35 cellular contexts compared by ENCODE assay signal in genomic region chr3:159039286-159039685, GRCh38. TPM values are rescaled to one million over a fixed set of nuclear protein-coding genes. Genes with fewer than 3 reads are reported as not detected.
"Had no signal": no experiment of that assay in that cellular context is flagged by ENCODE, and none has a peak within 500 bp of the region (broad histone marks: within the 10 kb centered on the region; RNA-seq: fewer than 3 reads in every experiment).

No MANE protein-coding gene starts in this region.

- H3K27me3 Mint-ChIP-seq: dendritic cell treated with granulocyte-macrophage colony-stimulating factor and Interleukin-4, amounts not matched to agents 40 ng/mL and 50 ng/mL, for 4 days; memory B cell; stimulated activated naive CD8-positive, alpha-beta T cell treated with anti-CD3 and anti-CD28 coated beads, Interleukin-15, amount 100 ng/mL, for 72 hours had no signal

- H3K9ac ChIP-seq: neural progenitor cell, parathyroid adenoma had no signal

- H3K4me2 ChIP-seq: neural progenitor cell, smooth muscle cell had no signal

- ATAC-seq: esophagus mucosa; gastrocnemius medialis; left lobe of liver; mucosa of descending colon; naive thymus-derived CD4-positive, alpha-beta T cell; right lobe of liver; stimulated activated naive CD8-positive, alpha-beta T cell treated with anti-CD3 and anti-CD28 coated beads, Interleukin-15, amount 100 ng/mL, for 72 hours; upper lobe of right lung had no signal

- H3K4me1 Mint-ChIP-seq: endodermal cell; memory B cell; mesothelial cell of epicardium; naive thymus-derived CD4-positive, alpha-beta T cell; nephron; neural progenitor cell; stimulated activated naive CD8-positive, alpha-beta T cell treated with anti-CD3 and anti-CD28 coated beads, Interleukin-15, amount 100 ng/mL, for 72 hours had no signal

- H3K27me3 ChIP-seq: gastrocnemius medialis, neural progenitor cell, right lobe of liver, suprapubic skin, transverse colon, upper lobe of right lung, uterus had no signal

- H3K36me3 ChIP-seq: gastrocnemius medialis, neural progenitor cell, right lobe of liver, suprapubic skin, transverse colon, upper lobe of right lung, uterus had no signal

- H3K4me3 ChIP-seq: gastrocnemius medialis, lung, mucosa of descending colon, neural progenitor cell, right lobe of liver, smooth muscle cell, suprapubic skin, transverse colon, upper lobe of right lung, uterus had no signal

- H3K4me3 Mint-ChIP-seq: dendritic cell treated with granulocyte-macrophage colony-stimulating factor and Interleukin-4, amounts not matched to agents 40 ng/mL and 50 ng/mL, for 4 days; endodermal cell; memory B cell; mesothelial cell of epicardium; naive thymus-derived CD4-positive, alpha-beta T cell; nephron; neural progenitor cell; stimulated activated naive CD8-positive, alpha-beta T cell treated with anti-CD3 and anti-CD28 coated beads, Interleukin-15, amount 100 ng/mL, for 72 hours had no signal

- H3K27ac Mint-ChIP-seq: dendritic cell treated with granulocyte-macrophage colony-stimulating factor and Interleukin-4, amounts not matched to agents 40 ng/mL and 50 ng/mL, for 4 days; endodermal cell; memory B cell; mesothelial cell of epicardium; naive thymus-derived CD4-positive, alpha-beta T cell; nephron; neural progenitor cell; progenitor cell of endocrine pancreas; stimulated activated naive CD8-positive, alpha-beta T cell treated with anti-CD3 and anti-CD28 coated beads, Interleukin-15, amount 100 ng/mL, for 72 hours had no signal

- H3K9me3 Mint-ChIP-seq: dendritic cell treated with granulocyte-macrophage colony-stimulating factor and Interleukin-4, amounts not matched to agents 40 ng/mL and 50 ng/mL, for 4 days; endodermal cell; neural progenitor cell had no signal

- DNase-seq: effector CD8-positive, alpha-beta T cell; endodermal cell; foreskin fibroblast; gastrocnemius medialis; head of caudate nucleus; kidney; mucosa of descending colon; naive thymus-derived CD4-positive, alpha-beta T cell; right lobe of liver; stimulated activated CD4-positive, alpha-beta T cell treated with anti-CD3 and anti-CD28 coated beads, Interleukin-12 subunit alpha, Interleukin-12 subunit beta, amount 100 ng/mL, for 4 hours; stimulated activated CD4-positive, alpha-beta T cell treated with anti-CD3 and anti-CD28 coated beads, Interleukin-1b, Interleukin-23, amount 100 ng/mL, for 48 hours; stimulated activated CD4-positive, alpha-beta T cell treated with anti-CD3 and anti-CD28 coated beads, Interleukin-4, amount 100 ng/mL, for 1 hour; stimulated activated CD8-positive, alpha-beta memory T cell treated with anti-CD3 and anti-CD28 coated beads, Interleukin-4, amount 100 ng/mL, for 48 hours; stimulated activated naive CD4-positive, alpha-beta T cell; stimulated activated naive CD8-positive, alpha-beta T cell treated with anti-CD3 and anti-CD28 coated beads, Interleukin-15, amount 100 ng/mL, for 72 hours; transverse colon; upper lobe of right lung; uterus had no signal

- H3K4me1 ChIP-seq: gastrocnemius medialis, neural progenitor cell, parathyroid adenoma, right lobe of liver, suprapubic skin, transverse colon, upper lobe of right lung, uterus had no signal

- H3K27ac ChIP-seq: epithelial cell of prostate, gastrocnemius medialis, neural progenitor cell, parathyroid adenoma, right lobe of liver, suprapubic skin, transverse colon, upper lobe of right lung, uterus had no signal

- H3K36me3 Mint-ChIP-seq: memory B cell; mesothelial cell of epicardium; naive thymus-derived CD4-positive, alpha-beta T cell; neural progenitor cell had no signal

- H3K9me3 ChIP-seq: mucosa of descending colon, suprapubic skin, transverse colon, upper lobe of right lung, uterus had no signal

RNA-seq across cellular contexts. Expression of gene IQCJ, which starts 29.8 kb away (rescaled TPM):
- total RNA-seq: endodermal cell; esophagus mucosa; gastrocnemius medialis; glomerular endothelial cell; kidney; left lobe of liver; liver; mesothelial cell of epicardium; naive thymus-derived CD4-positive, alpha-beta T cell; osteoblast; progenitor cell of endocrine pancreas; right lobe of liver; smooth muscle cell; suprapubic skin; upper lobe of right lung had no signal
- polyA plus RNA-seq: liver; lung; naive thymus-derived CD4-positive, alpha-beta T cell; smooth muscle cell; thymus had no signal
